ENCODE assay signal across 13 cellular contexts in the genomic region with DNA sequence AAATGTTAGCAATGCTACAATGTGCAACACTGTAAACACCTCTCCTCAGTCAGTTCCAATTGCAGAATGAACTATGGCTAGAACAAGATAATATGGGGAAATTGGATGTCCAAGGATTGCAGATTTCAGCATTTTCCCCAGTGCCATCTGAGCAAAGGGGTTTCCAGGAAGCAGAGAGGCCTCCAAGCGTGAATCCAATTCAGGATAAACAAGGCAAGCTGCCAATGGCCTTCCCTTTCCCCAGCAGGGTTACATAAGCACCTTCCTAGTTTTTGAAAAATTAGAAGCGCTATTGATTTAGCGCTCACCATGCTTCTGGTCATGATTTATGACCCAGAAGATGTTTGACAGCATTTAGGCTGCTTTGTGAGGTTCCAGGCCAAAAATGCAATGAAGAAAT.
DNase-seq lines count a peak whose midpoint lies in the region; TF ChIP-seq lines count a peak whose summit lies in the region.
"Had no signal": no experiment of that assay in that cellular context is flagged by ENCODE, and none has a peak within 500 bp of the region (broad histone marks: within the 10 kb centered on the region; RNA-seq: fewer than 3 reads in every experiment).

No MANE protein-coding gene starts in this region.

- intact Hi-C loops in activated CD4-positive, alpha-beta memory T cell treated with anti-CD3 and anti-CD28 coated beads for 36 hours (cut with micrococcal nuclease) = no loop called here

- no peak for TF ChIP-seq RAD21 in Ishikawa (IDR thresholded peaks at IDR 0.05; ENCODE audit: low read depth)

- TF ChIP-seq CTCF in type B pancreatic cell (conservative IDR thresholded peaks at IDR 0.05) = no peak

- peak; percentile 32 for DNase-seq in NCI-H2029 treated with DMSO at 0.1 percent for 48 hours (lab: John Stamatoyannopoulos, UW)
- peak; percentile 74 for DNase-seq in cerebellum (ENCODE audit: low spot score)
- peak; percentile 21 for DNase-seq in renal cortical epithelial cell (ENCODE audit: low read depth)
- no peak for DNase-seq in MV-4-11 (lab: John Stamatoyannopoulos, UW)
- DNase-seq in type B pancreatic cell (ENCODE audit: extremely low spot score, unreplicated experiment) = no peak
- no peak for DNase-seq in activated CD4-positive, alpha-beta memory T cell treated with anti-CD3 and anti-CD28 coated beads for 36 hours
- DNase-seq: activated CD8-positive, alpha-beta T cell treated with anti-CD3 and anti-CD28 coated beads for 36 hours; immature natural killer cell; NCI-H510A treated with DMSO at 0.1 percent for 48 hours; SW 1271 had no signal

- H3K9me3 Mint-ChIP-seq in type B pancreatic cell = no peaks in the 10 kb centered on the region
- peaks cover 6% of the 10 kb centered on the region for H3K9me3 Mint-ChIP-seq in activated CD4-positive, alpha-beta memory T cell treated with anti-CD3 and anti-CD28 coated beads for 36 hours
- H3K9me3 Mint-ChIP-seq: activated CD8-positive, alpha-beta T cell treated with anti-CD3 and anti-CD28 coated beads for 36 hours had no signal

- CTCF ChIA-PET in activated CD4-positive, alpha-beta memory T cell treated with anti-CD3 and anti-CD28 coated beads for 36 hours (lab: Charles Lee) = interaction anchor here (0.6 kb wide), 1 partner anchor 48 kb away, joined by 3 read pairs; no protein-coding TSS in a partner anchor

- POLR2A ChIA-PET in activated CD4-positive, alpha-beta memory T cell treated with anti-CD3 and anti-CD28 coated beads for 36 hours (lab: Charles Lee) = no interaction called here

- no peak for TF ChIP-seq EP300 in Ishikawa (IDR thresholded peaks at IDR 0.05; ENCODE audit: borderline replicate concordance)

- no peak overlapping the region for H3K4me3 Mint-ChIP-seq in type B pancreatic cell
- H3K4me3 Mint-ChIP-seq in activated CD4-positive, alpha-beta memory T cell treated with anti-CD3 and anti-CD28 coated beads for 36 hours = no peak overlapping the region
- H3K4me3 Mint-ChIP-seq: activated CD8-positive, alpha-beta T cell treated with anti-CD3 and anti-CD28 coated beads for 36 hours; activated T-helper 1 cell treated with anti-CD3 and anti-CD28 coated beads, Interleukin-12 subunit alpha, Interleukin-12 subunit beta, Interleukin-2, Interleukin-4 antibody, amounts not matched to agents 30 ng/mL and 10 ng/mL and 1 ng/mL, durations not matched to agents 14 hours and 24 hours and 36 hours; CD14-positive monocyte; immature natural killer cell had no signal

- no peaks in the 10 kb centered on the region for H3K4me1 Mint-ChIP-seq in type B pancreatic cell (ENCODE audit: unreplicated experiment)
- peaks cover 2% of the 10 kb centered on the region for H3K4me1 Mint-ChIP-seq in activated CD4-positive, alpha-beta memory T cell treated with anti-CD3 and anti-CD28 coated beads for 36 hours (ENCODE audit: low read depth)
- H3K4me1 Mint-ChIP-seq: CD14-positive monocyte, immature natural killer cell had no signal

- no peak overlapping the region for H3K27ac Mint-ChIP-seq in type B pancreatic cell
- H3K27ac Mint-ChIP-seq in activated CD4-positive, alpha-beta memory T cell treated with anti-CD3 and anti-CD28 coated beads for 36 hours = no peak overlapping the region
- H3K27ac Mint-ChIP-seq: activated CD8-positive, alpha-beta T cell treated with anti-CD3 and anti-CD28 coated beads for 36 hours; activated T-helper 1 cell treated with anti-CD3 and anti-CD28 coated beads, Interleukin-12 subunit alpha, Interleukin-12 subunit beta, Interleukin-2, Interleukin-4 antibody, amounts not matched to agents 30 ng/mL and 10 ng/mL and 1 ng/mL, durations not matched to agents 14 hours and 24 hours and 36 hours; CD14-positive monocyte; immature natural killer cell had no signal

- H3K36me3 Mint-ChIP-seq in type B pancreatic cell = no peaks in the 10 kb centered on the region
- no peaks in the 10 kb centered on the region for H3K36me3 Mint-ChIP-seq in activated CD4-positive, alpha-beta memory T cell treated with anti-CD3 and anti-CD28 coated beads for 36 hours
- H3K36me3 Mint-ChIP-seq: CD14-positive monocyte, immature natural killer cell had no signal

- H3K27me3 Mint-ChIP-seq in type B pancreatic cell = peaks cover 19% of the 10 kb centered on the region
- no peaks in the 10 kb centered on the region for H3K27me3 Mint-ChIP-seq in activated CD4-positive, alpha-beta memory T cell treated with anti-CD3 and anti-CD28 coated beads for 36 hours
- H3K27me3 Mint-ChIP-seq: activated CD8-positive, alpha-beta T cell treated with anti-CD3 and anti-CD28 coated beads for 36 hours had no signal

TF ChIP-seq in Ishikawa, 13 proteins besides CTCF, POLR2A, EP300 and RAD21:
- TF ChIP-seq ZBTB7A (IDR thresholded peaks at IDR 0.05; ENCODE audit: low read depth) = no peak
- TF ChIP-seq NFIC (IDR thresholded peaks at IDR 0.05) = peak; percentile 60
- 0 out of 2 replicates have a peak, but pooled peaks have one; percentile 17 for TF ChIP-seq TCF12 (IDR thresholded peaks at IDR 0.05; ENCODE audit: low read depth)
- TF ChIP-seq FOXM1 (IDR thresholded peaks at IDR 0.05; ENCODE audit: borderline replicate concordance, low read depth) = no peak

Comparison
In these comparisons a context has a peak if more than half of its experiments do, and no peak if none do; other contexts are left out.
1. DNase-seq: peak in NCI-H2029 treated with DMSO at 0.1 percent for 48 hours (single experiment), cerebellum (single experiment) and renal cortical epithelial cell (single experiment); none in MV-4-11 (single experiment), type B pancreatic cell (single experiment) and activated CD4-positive, alpha-beta memory T cell treated with anti-CD3 and anti-CD28 coated beads for 36 hours (single experiment).